10 cellular contexts compared by ENCODE assay signal in genomic region chr15:66848116-66848515, GRCh38.
"Had no signal": no experiment of that assay in that cellular context is flagged by ENCODE, and none has a peak within 500 bp of the region (broad histone marks: within the 10 kb centered on the region; RNA-seq: fewer than 3 reads in every experiment).

No MANE protein-coding gene starts in this region.

- H3K36me3 Mint-ChIP-seq: naive thymus-derived CD4-positive, alpha-beta T cell; WTC11 had no signal

- ATAC-seq: activated T-cell treated with anti-CD3 and anti-CD28 coated beads, Interleukin-2, amount 50 U/mL, for 4 hours; gastroesophageal sphincter; naive thymus-derived CD4-positive, alpha-beta T cell; WTC11 had no signal

- H3K9me3 Mint-ChIP-seq: activated CD4-positive, alpha-beta T cell treated with anti-CD3 and anti-CD28 coated beads, Interleukin-2, amount 10 ng/mL, durations not matched to agents 24 days and 14 days; activated T-cell treated with anti-CD3 and anti-CD28 coated beads, Interleukin-2, amount 50 U/mL, for 4 hours; T-helper 1 cell treated with Interleukin-12 subunit alpha and Interleukin-12 subunit beta and Interleukin-4 antibody, amounts not matched to agents 30 μg/mL and 1 μg/mL, for 36 hours; WTC11 had no signal

- H3K27ac Mint-ChIP-seq: activated CD4-positive, alpha-beta T cell treated with anti-CD3 and anti-CD28 coated beads, Interleukin-2, amount 10 ng/mL, durations not matched to agents 24 days and 14 days; naive thymus-derived CD4-positive, alpha-beta T cell; T-helper 1 cell treated with Interleukin-12 subunit alpha and Interleukin-12 subunit beta and Interleukin-4 antibody, amounts not matched to agents 30 μg/mL and 1 μg/mL, for 36 hours; WTC11 had no signal

- H3K4me3 Mint-ChIP-seq: activated CD4-positive, alpha-beta T cell treated with anti-CD3 and anti-CD28 coated beads, Interleukin-2, amount 10 ng/mL, durations not matched to agents 24 days and 14 days; activated T-cell treated with anti-CD3 and anti-CD28 coated beads, Interleukin-2, amount 50 U/mL, for 4 hours; naive thymus-derived CD4-positive, alpha-beta T cell; T-helper 1 cell treated with Interleukin-12 subunit alpha and Interleukin-12 subunit beta and Interleukin-4 antibody, amounts not matched to agents 30 μg/mL and 1 μg/mL, for 36 hours; WTC11 had no signal

- H3K9me3 ChIP-seq: gastroesophageal sphincter, thyroid gland had no signal

- H3K36me3 ChIP-seq: gastroesophageal sphincter, thyroid gland had no signal

- H3K27ac ChIP-seq: gastroesophageal sphincter, thyroid gland had no signal

- H3K4me3 ChIP-seq: gastroesophageal sphincter, thyroid gland had no signal

- H3K27me3 ChIP-seq: gastroesophageal sphincter, thyroid gland had no signal

- DNase-seq: activated CD4-positive, alpha-beta T cell treated with anti-CD3 and anti-CD28 coated beads, Interleukin-2, amount 10 ng/mL, durations not matched to agents 24 days and 14 days; activated T-cell treated with anti-CD3 and anti-CD28 coated beads, Interleukin-2, amount 50 U/mL, for 4 hours; effector memory CD4-positive, alpha-beta T cell; naive thymus-derived CD4-positive, alpha-beta T cell; nucleus accumbens; SHP77 treated with DMSO at 0.1 percent for 48 hours; thyroid gland had no signal
